In the genomic region with DNA sequence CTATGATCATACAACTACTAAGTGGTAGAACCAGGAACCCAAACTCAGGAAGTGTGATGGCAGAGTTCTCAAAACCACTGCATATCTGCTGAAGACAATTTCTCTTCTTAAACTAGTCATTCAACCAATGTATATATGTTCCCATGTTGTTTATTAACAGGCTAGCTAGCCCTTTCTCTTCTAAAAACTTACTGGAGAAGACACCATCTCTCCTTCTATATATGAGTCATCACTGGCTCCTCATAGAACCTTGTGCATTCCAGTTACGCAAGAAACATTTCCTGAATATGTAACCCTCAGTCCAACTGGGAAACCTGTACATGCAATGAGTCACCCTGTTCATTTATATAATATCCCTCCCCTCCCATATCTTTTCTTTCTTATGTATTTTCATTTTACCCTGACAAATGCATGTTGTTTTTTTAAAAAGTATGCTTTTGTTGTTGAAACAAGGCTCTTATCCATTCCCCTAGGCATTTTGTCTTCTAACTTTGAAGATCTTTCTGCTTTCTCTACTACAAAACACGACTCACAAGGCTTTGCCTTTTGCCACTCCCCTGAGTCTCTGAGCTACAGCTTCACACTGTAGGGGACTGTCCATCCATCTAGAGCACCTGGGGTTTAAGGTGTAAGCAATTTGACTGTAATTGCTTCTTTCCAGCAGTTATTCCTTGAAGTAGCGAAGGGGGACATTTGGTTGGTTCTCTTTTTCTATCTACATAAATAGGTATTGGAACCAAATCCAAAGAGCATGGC, we compare ENCODE assay signal across 8 cellular contexts.
DNase-seq lines count a peak whose midpoint lies in the region; ATAC-seq and TF ChIP-seq lines count a peak whose summit lies in the region.

No MANE protein-coding gene starts in this region.

- WGBS in body of pancreas, 2 donors: 41 to 54% methylated on average over 3 of the region's 3 CpGs

- H3K27me3 ChIP-seq in RWPE2 (ENCODE audit: insufficient read depth, poor library complexity, severe bottlenecking) (no peaks in the 10 kb centered on the region), kidney epithelial cell (ENCODE audit: control insufficient read depth, insufficient read depth, low read length) (no peaks in the 10 kb centered on the region), body of pancreas (no peaks in the 10 kb centered on the region)

- peaks cover 12% of the 10 kb centered on the region for H3K4me1 ChIP-seq in RWPE2 (ENCODE audit: insufficient read depth, poor library complexity, severe bottlenecking)
- H3K4me1 ChIP-seq in body of pancreas: no peaks in the 10 kb centered on the region

- TF ChIP-seq CTCF in RWPE2 (IDR thresholded peaks at IDR 0.05; ENCODE audit: poor library complexity, severe bottlenecking) (no peak), kidney epithelial cell (IDR thresholded peaks at IDR 0.05; ENCODE audit: insufficient read depth, low read length, poor library complexity, severe bottlenecking) (no peak), body of pancreas (IDR thresholded peaks at IDR 0.05) (no peak)

- H3K27ac ChIP-seq in RWPE2 (ENCODE audit: poor library complexity, severe bottlenecking) (peak overlapping the region; percentile 52), body of pancreas (no peak overlapping the region)

- no peaks in the 10 kb centered on the region for H3K4me1 Mint-ChIP-seq in activated CD4-positive, alpha-beta T cell treated with anti-CD3 and anti-CD28 coated beads, Interleukin-2, amount 10 ng/mL, durations not matched to agents 24 days and 14 days

- ATAC-seq in HG02938 (IDR thresholded peaks at IDR 0.05; ENCODE audit: unreplicated experiment) (peak; percentile 87), RWPE2 (ENCODE audit: low read depth) (peak; percentile 99), body of pancreas (no peak), GM18519 (IDR thresholded peaks at IDR 0.05; ENCODE audit: low FRiP score, unreplicated experiment) (no peak)

- H3K27ac Mint-ChIP-seq in activated CD4-positive, alpha-beta T cell treated with anti-CD3 and anti-CD28 coated beads, Interleukin-2, amount 10 ng/mL, durations not matched to agents 24 days and 14 days: no peak overlapping the region

- no peak overlapping the region for H3K4me3 Mint-ChIP-seq in activated CD4-positive, alpha-beta T cell treated with anti-CD3 and anti-CD28 coated beads, Interleukin-2, amount 10 ng/mL, durations not matched to agents 24 days and 14 days

- H3K36me3 Mint-ChIP-seq in activated CD4-positive, alpha-beta T cell treated with anti-CD3 and anti-CD28 coated beads, Interleukin-2, amount 10 ng/mL, durations not matched to agents 24 days and 14 days (ENCODE audit: low read depth): no peaks in the 10 kb centered on the region

- H3K4me3 ChIP-seq in RWPE2 (ENCODE audit: severe bottlenecking) (no peak overlapping the region), kidney epithelial cell (ENCODE audit: low read depth, low read length) (no peak overlapping the region), body of pancreas (no peak overlapping the region)

- H3K36me3 ChIP-seq in RWPE2 (ENCODE audit: low read depth): no peaks in the 10 kb centered on the region
- H3K36me3 ChIP-seq in kidney epithelial cell (ENCODE audit: control insufficient read depth, insufficient read depth, low read length): no peaks in the 10 kb centered on the region
- no peaks in the 10 kb centered on the region for H3K36me3 ChIP-seq in body of pancreas (replicated peaks in 1 of 2; ENCODE audit: insufficient read depth in 1 of 2, low read depth in 2 of 2)

- no peaks in the 10 kb centered on the region for H3K27me3 Mint-ChIP-seq in activated CD4-positive, alpha-beta T cell treated with anti-CD3 and anti-CD28 coated beads, Interleukin-2, amount 10 ng/mL, durations not matched to agents 24 days and 14 days

- DNase-seq in DMS53 (lab: John Stamatoyannopoulos, UW) (peak; percentile 75), RWPE2 (ENCODE audit: low spot score) (no peak), kidney epithelial cell (ENCODE audit: low read depth) (peak; percentile 47), body of pancreas (no peak), NCI-H524 treated with DMSO at 0.1 percent for 48 hours (lab: John Stamatoyannopoulos, UW) (no peak)
- no peak for DNase-seq in activated CD4-positive, alpha-beta T cell treated with anti-CD3 and anti-CD28 coated beads, Interleukin-2, amount 10 ng/mL, durations not matched to agents 24 days and 14 days

- no peaks in the 10 kb centered on the region for H3K9me3 Mint-ChIP-seq in activated CD4-positive, alpha-beta T cell treated with anti-CD3 and anti-CD28 coated beads, Interleukin-2, amount 10 ng/mL, durations not matched to agents 24 days and 14 days

- no peak for TF ChIP-seq POLR2A in body of pancreas (IDR thresholded peaks at IDR 0.05)

- intact Hi-C loops in body of pancreas (cut with DNase I): no loop called here
- intact Hi-C loops in activated CD4-positive, alpha-beta T cell treated with anti-CD3 and anti-CD28 coated beads, Interleukin-2, amount 10 ng/mL, durations not matched to agents 24 days and 14 days (cut with micrococcal nuclease): no loop called here

- no peaks in the 10 kb centered on the region for H3K9me3 ChIP-seq in RWPE2 (ENCODE audit: severe bottlenecking)
- H3K9me3 ChIP-seq in body of pancreas: no peaks in the 10 kb centered on the region

Comparison
In these comparisons a context has a peak if more than half of its experiments do, and no peak if none do; other contexts are left out.
1. DNase-seq: peak in DMS53 (single experiment) and kidney epithelial cell (single experiment); none in RWPE2 (single experiment), body of pancreas (0 of 4), NCI-H524 treated with DMSO at 0.1 percent for 48 hours (single experiment) and activated CD4-positive, alpha-beta T cell treated with anti-CD3 and anti-CD28 coated beads, Interleukin-2, amount 10 ng/mL, durations not matched to agents 24 days and 14 days (single experiment).
2. ATAC-seq: peak in HG02938 (single experiment) and RWPE2 (single experiment); none in body of pancreas (single experiment) and GM18519 (single experiment).